ENCODE assay signal across 1 cellular context in genomic region chr3:171873561-171873960, GRCh38.
TF ChIP-seq lines count a peak whose summit lies in the region.

No MANE protein-coding gene starts in this region.

TF ChIP-seq in GM23338, 12 proteins besides CTCF, POLR2A, EP300 and RAD21 (continued from another document):
- TF ChIP-seq, protein P1, sequence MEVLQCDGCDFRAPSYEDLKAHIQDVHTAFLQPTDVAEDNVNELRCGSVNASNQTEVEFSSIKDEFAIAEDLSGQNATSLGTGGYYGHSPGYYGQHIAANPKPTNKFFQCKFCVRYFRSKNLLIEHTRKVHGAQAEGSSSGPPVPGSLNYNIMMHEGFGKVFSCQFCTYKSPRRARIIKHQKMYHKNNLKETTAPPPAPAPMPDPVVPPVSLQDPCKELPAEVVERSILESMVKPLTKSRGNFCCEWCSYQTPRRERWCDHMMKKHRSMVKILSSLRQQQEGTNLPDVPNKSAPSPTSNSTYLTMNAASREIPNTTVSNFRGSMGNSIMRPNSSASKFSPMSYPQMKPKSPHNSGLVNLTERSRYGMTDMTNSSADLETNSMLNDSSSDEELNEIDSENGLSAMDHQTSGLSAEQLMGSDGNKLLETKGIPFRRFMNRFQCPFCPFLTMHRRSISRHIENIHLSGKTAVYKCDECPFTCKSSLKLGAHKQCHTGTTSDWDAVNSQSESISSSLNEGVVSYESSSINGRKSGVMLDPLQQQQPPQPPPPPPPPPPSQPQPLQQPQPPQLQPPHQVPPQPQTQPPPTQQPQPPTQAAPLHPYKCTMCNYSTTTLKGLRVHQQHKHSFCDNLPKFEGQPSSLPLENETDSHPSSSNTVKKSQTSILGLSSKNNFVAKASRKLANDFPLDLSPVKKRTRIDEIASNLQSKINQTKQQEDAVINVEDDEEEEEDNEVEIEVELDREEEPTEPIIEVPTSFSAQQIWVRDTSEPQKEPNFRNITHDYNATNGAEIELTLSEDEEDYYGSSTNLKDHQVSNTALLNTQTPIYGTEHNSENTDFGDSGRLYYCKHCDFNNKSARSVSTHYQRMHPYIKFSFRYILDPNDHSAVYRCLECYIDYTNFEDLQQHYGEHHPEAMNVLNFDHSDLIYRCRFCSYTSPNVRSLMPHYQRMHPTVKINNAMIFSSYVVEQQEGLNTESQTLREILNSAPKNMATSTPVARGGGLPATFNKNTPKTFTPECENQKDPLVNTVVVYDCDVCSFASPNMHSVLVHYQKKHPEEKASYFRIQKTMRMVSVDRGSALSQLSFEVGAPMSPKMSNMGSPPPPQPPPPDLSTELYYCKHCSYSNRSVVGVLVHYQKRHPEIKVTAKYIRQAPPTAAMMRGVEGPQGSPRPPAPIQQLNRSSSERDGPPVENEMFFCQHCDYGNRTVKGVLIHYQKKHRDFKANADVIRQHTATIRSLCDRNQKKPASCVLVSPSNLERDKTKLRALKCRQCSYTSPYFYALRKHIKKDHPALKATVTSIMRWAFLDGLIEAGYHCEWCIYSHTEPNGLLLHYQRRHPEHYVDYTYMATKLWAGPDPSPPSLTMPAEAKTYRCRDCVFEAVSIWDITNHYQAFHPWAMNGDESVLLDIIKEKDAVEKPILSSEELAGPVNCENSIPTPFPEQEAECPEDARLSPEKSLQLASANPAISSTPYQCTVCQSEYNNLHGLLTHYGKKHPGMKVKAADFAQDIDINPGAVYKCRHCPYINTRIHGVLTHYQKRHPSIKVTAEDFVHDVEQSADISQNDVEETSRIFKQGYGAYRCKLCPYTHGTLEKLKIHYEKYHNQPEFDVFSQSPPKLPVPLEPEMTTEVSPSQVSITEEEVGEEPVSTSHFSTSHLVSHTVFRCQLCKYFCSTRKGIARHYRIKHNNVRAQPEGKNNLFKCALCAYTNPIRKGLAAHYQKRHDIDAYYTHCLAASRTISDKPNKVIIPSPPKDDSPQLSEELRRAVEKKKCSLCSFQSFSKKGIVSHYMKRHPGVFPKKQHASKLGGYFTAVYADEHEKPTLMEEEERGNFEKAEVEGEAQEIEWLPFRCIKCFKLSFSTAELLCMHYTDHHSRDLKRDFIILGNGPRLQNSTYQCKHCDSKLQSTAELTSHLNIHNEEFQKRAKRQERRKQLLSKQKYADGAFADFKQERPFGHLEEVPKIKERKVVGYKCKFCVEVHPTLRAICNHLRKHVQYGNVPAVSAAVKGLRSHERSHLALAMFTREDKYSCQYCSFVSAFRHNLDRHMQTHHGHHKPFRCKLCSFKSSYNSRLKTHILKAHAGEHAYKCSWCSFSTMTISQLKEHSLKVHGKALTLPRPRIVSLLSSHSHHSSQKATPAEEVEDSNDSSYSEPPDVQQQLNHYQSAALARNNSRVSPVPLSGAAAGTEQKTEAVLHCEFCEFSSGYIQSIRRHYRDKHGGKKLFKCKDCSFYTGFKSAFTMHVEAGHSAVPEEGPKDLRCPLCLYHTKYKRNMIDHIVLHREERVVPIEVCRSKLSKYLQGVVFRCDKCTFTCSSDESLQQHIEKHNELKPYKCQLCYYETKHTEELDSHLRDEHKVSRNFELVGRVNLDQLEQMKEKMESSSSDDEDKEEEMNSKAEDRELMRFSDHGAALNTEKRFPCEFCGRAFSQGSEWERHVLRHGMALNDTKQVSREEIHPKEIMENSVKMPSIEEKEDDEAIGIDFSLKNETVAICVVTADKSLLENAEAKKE (CRISPR knock-in tag; IDR thresholded peaks at IDR 0.05): no peak
- TF ChIP-seq, protein P2, sequence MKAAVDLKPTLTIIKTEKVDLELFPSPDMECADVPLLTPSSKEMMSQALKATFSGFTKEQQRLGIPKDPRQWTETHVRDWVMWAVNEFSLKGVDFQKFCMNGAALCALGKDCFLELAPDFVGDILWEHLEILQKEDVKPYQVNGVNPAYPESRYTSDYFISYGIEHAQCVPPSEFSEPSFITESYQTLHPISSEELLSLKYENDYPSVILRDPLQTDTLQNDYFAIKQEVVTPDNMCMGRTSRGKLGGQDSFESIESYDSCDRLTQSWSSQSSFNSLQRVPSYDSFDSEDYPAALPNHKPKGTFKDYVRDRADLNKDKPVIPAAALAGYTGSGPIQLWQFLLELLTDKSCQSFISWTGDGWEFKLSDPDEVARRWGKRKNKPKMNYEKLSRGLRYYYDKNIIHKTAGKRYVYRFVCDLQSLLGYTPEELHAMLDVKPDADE (IDR thresholded peaks at IDR 0.05): no peak
- TF ChIP-seq EZH2phosphoT487 (IDR thresholded peaks at IDR 0.05; ENCODE audit: unreplicated experiment): no peak
